ENCODE assay signal across 3 cellular contexts in the genomic region with DNA sequence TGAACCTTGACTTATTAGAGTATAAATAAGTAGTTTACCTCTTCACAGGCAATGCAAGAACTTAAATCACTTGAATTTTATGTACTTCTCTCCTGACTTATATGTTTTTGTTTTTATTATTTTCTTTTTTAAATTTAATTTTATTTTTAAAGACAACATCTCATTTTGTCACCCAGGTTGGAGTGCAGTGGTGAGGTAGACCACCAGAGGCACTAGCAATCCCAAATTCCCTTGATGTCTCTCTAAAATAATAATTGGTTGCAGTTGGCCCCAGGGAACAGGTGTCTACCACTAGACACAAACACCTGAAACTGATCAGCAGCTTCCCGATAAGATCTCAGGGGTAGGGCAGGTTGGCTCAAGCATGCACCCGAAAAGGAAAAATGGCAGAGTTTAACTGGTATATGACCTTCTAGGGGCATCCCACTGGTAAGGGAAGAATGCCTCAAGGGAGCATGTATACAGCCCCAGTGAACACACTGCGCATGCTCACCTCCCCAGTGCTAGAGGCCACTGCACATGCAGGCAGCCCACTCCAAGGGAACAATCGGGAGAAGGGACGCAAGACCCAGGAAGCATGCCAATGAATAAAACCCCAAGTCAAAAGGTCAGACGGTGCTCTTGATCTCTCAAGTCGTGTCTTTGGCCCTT.
TF ChIP-seq lines count a peak whose summit lies in the region.

No MANE protein-coding gene starts in this region.

TF ChIP-seq in SK-N-SH, 30 proteins besides CTCF, POLR2A, EP300 and RAD21 (continued from another document and continues in another):
- TF ChIP-seq ZBTB33 (IDR thresholded peaks at IDR 0.05; ENCODE audit: borderline replicate concordance, low read depth) (no peak), NFIC (IDR thresholded peaks at IDR 0.05; ENCODE audit: borderline replicate concordance) (no peak), RCOR1 (IDR thresholded peaks at IDR 0.05; ENCODE audit: low read length) (no peak), EZH2phosphoT487 (IDR thresholded peaks at IDR 0.05; ENCODE audit: borderline replicate concordance, low read depth) (no peak), RXRA (IDR thresholded peaks at IDR 0.05; ENCODE audit: borderline replicate concordance, low read depth) (no peak), FOXJ3 (CRISPR knock-in tag; IDR thresholded peaks at IDR 0.05) (no peak), TEAD4 (IDR thresholded peaks at IDR 0.05; ENCODE audit: borderline replicate concordance, insufficient read depth) (no peak), USF1 (IDR thresholded peaks at IDR 0.05; ENCODE audit: borderline replicate concordance, low read depth) (no peak), REST (IDR thresholded peaks at IDR 0.05; ENCODE audit: low read depth, low read length) (no peak), MXI1 (IDR thresholded peaks at IDR 0.05; ENCODE audit: low read depth, low read length) (no peak), MEF2A (IDR thresholded peaks at IDR 0.05; ENCODE audit: borderline replicate concordance, low read depth) (no peak), TAF1 (IDR thresholded peaks at IDR 0.05; ENCODE audit: borderline replicate concordance, low read depth, low read length) (no peak), RFX5 (IDR thresholded peaks at IDR 0.05; ENCODE audit: low read length) (no peak)

TF ChIP-seq in SK-N-SH treated with all-trans-retinoic acid at 6 μM for 48 hours, 23 proteins besides CTCF, POLR2A, EP300 and RAD21 (continued from another document):
- TF ChIP-seq ZC3H10 (CRISPR knock-in tag; IDR thresholded peaks at IDR 0.05) (no peak), ZNF70 (CRISPR knock-in tag; IDR thresholded peaks at IDR 0.05) (no peak), TSHZ2 (CRISPR knock-in tag; IDR thresholded peaks at IDR 0.05) (no peak)

TF ChIP-seq in HEK293T, 16 proteins besides CTCF, POLR2A, EP300 and RAD21 (continued from another document):
- TF ChIP-seq BHLHE40 (IDR thresholded peaks at IDR 0.05; ENCODE audit: borderline replicate concordance), result no peak
- no peak for TF ChIP-seq CTBP1 (IDR thresholded peaks at IDR 0.05; ENCODE audit: borderline replicate concordance)
- no peak for TF ChIP-seq ELF4 (IDR thresholded peaks at IDR 0.05)
- TF ChIP-seq ARNT (IDR thresholded peaks at IDR 0.05), result no peak
- no peak for TF ChIP-seq SP1 (IDR thresholded peaks at IDR 0.05)
